3 cellular contexts compared by ENCODE assay signal in the genomic region with DNA sequence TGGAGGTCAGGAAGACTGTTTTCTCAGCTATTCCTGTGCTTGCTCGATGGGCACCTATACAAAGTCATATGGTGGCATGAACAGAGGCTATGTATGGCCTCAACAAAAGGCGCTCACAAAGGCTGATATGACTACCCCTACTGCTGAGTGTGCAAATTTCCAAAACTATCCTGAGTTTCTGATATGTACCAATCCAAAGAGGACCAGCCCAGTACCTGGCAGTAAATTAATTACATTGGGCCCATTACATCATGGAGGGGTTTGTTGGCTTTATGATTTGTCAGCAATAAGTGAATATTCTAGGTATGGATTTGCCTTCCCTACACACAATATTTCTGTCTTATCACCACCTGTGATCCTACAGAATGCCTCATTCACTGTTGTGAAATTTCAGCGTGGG.
TF ChIP-seq lines count a peak whose summit lies in the region.

No MANE protein-coding gene starts in this region.

TF ChIP-seq in A549, 52 proteins besides CTCF, POLR2A, EP300 and RAD21:
- TF ChIP-seq MAFK (IDR thresholded peaks at IDR 0.05; ENCODE audit: partially characterized antibody), result peak; percentile 79
- TF ChIP-seq KDM5A (IDR thresholded peaks at IDR 0.05), result no peak
- no peak for TF ChIP-seq TFCP2L1 (CRISPR knock-in tag; IDR thresholded peaks at IDR 0.05)
- TF ChIP-seq ZSCAN20 (CRISPR knock-in tag; IDR thresholded peaks at IDR 0.05), result no peak
- TF ChIP-seq, protein P1, sequence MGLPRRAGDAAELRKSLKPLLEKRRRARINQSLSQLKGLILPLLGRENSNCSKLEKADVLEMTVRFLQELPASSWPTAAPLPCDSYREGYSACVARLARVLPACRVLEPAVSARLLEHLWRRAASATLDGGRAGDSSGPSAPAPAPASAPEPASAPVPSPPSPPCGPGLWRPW (IDR thresholded peaks at IDR 0.05), result no peak
- no peak for TF ChIP-seq RNF2 (IDR thresholded peaks at IDR 0.05; ENCODE audit: borderline replicate concordance, low read depth)
- TF ChIP-seq MYC (IDR thresholded peaks at IDR 0.05; ENCODE audit: borderline replicate concordance, low read length), result no peak

TF ChIP-seq in IMR-90, 13 proteins besides CTCF, POLR2A, EP300 and RAD21:
- TF ChIP-seq NFE2L2 (IDR thresholded peaks at IDR 0.05; ENCODE audit: low read depth, low read length) (no peak), MAFK (IDR thresholded peaks at IDR 0.05; ENCODE audit: low read depth, low read length) (peak; percentile 73), RCOR1 (IDR thresholded peaks at IDR 0.05; ENCODE audit: insufficient replicate concordance, low read length) (no peak)

TF ChIP-seq in K562, 482 proteins besides CTCF, POLR2A, EP300 and RAD21:
- no peak for TF ChIP-seq GATA2 (CRISPR knock-in tag; IDR thresholded peaks at IDR 0.05)
- TF ChIP-seq C11orf30 (IDR thresholded peaks at IDR 0.05; ENCODE audit: low read depth), result peak; percentile 38; the same call in 1 of the 2 replicates
- peak; percentile 42 for TF ChIP-seq ZNF316 (IDR thresholded peaks at IDR 0.05)
